In genomic region chr19:1446713-1447564, GRCh38 we compare ENCODE assay signal across 9 cellular contexts. TPM values are rescaled to one million over a fixed set of nuclear protein-coding genes. Genes with fewer than 3 reads are reported as not detected.
DNase-seq lines count a peak whose midpoint lies in the region; ATAC-seq and TF ChIP-seq lines count a peak whose summit lies in the region.
"Had no signal": no experiment of that assay in that cellular context is flagged by ENCODE, and none has a peak within 500 bp of the region (broad histone marks: within the 10 kb centered on the region; RNA-seq: fewer than 3 reads in every experiment).

No MANE protein-coding gene starts in this region.

- no peaks in the 10 kb centered on the region for H3K9me3 ChIP-seq in ectodermal cell (ENCODE audit: control insufficient read depth, low read length)
- H3K9me3 ChIP-seq in parathyroid adenoma (ENCODE audit: control insufficient read depth, low read length) = no peaks in the 10 kb centered on the region

- no peak overlapping the region for H3K27ac Mint-ChIP-seq in activated CD8-positive, alpha-beta T cell treated with anti-CD3 and anti-CD28 coated beads, Interleukin-2, amount 10 ng/mL, durations not matched to agents 7 days and 5 days
- H3K27ac Mint-ChIP-seq in activated CD8-positive, alpha-beta T cell treated with anti-CD3 and anti-CD28 coated beads for 36 hours = no peak overlapping the region

- no peak overlapping the region for H3K4me2 ChIP-seq in parathyroid adenoma (ENCODE audit: low read length)

- peaks cover 45% of the 10 kb centered on the region for H3K27me3 Mint-ChIP-seq in activated CD8-positive, alpha-beta T cell treated with anti-CD3 and anti-CD28 coated beads, Interleukin-2, amount 10 ng/mL, durations not matched to agents 7 days and 5 days (ENCODE audit: low read depth)
- peaks cover 43% of the 10 kb centered on the region for H3K27me3 Mint-ChIP-seq in activated CD8-positive, alpha-beta T cell treated with anti-CD3 and anti-CD28 coated beads for 36 hours

- ATAC-seq in activated CD8-positive, alpha-beta T cell treated with anti-CD3 and anti-CD28 coated beads, Interleukin-2, amount 10 ng/mL, durations not matched to agents 7 days and 5 days = no peak
- ATAC-seq in activated CD8-positive, alpha-beta T cell treated with anti-CD3 and anti-CD28 coated beads for 36 hours = no peak
- no peak for ATAC-seq in HG03280 (IDR thresholded peaks at IDR 0.05; ENCODE audit: unreplicated experiment)

- H3K4me3 ChIP-seq in ectodermal cell (ENCODE audit: insufficient read depth, low read depth, low read length) (peak overlapping the region; percentile 56), parathyroid adenoma (ENCODE audit: low read depth, low read length) (no peak overlapping the region)

- H3K27me3 ChIP-seq in ectodermal cell (ENCODE audit: control insufficient read depth, insufficient read depth, low read length, poor library complexity, severe bottlenecking) = peaks cover 74% of the 10 kb centered on the region
- peaks cover 11% of the 10 kb centered on the region for H3K27me3 ChIP-seq in parathyroid adenoma (ENCODE audit: control insufficient read depth, insufficient read depth, low read length)

- H3K27ac ChIP-seq in ectodermal cell (ENCODE audit: insufficient read depth, low read depth, low read length, poor library complexity, severe bottlenecking) = no peak overlapping the region
- H3K27ac ChIP-seq in parathyroid adenoma = no peak overlapping the region

- 6% methylated on average over 65 of the region's 65 CpGs for WGBS in ectodermal cell, 2 experiments

- no peaks in the 10 kb centered on the region for H3K79me2 ChIP-seq in parathyroid adenoma

- peaks cover 13% of the 10 kb centered on the region for H3K4me1 ChIP-seq in ectodermal cell (ENCODE audit: control insufficient read depth, insufficient read depth, low read length)
- H3K4me1 ChIP-seq in parathyroid adenoma = peaks cover 6% of the 10 kb centered on the region

- H3K9me3 Mint-ChIP-seq in activated CD8-positive, alpha-beta T cell treated with anti-CD3 and anti-CD28 coated beads, Interleukin-2, amount 10 ng/mL, durations not matched to agents 7 days and 5 days (ENCODE audit: insufficient read depth) = no peaks in the 10 kb centered on the region
- no peaks in the 10 kb centered on the region for H3K9me3 Mint-ChIP-seq in activated CD8-positive, alpha-beta T cell treated with anti-CD3 and anti-CD28 coated beads for 36 hours

- no peak for TF ChIP-seq EP300 in Ishikawa (IDR thresholded peaks at IDR 0.05; ENCODE audit: borderline replicate concordance)

- no peak for TF ChIP-seq CTCF in activated CD8-positive, alpha-beta T cell treated with anti-CD3 and anti-CD28 coated beads for 36 hours (IDR thresholded peaks at IDR 0.05)
- no peak for TF ChIP-seq CTCF in parathyroid adenoma (IDR thresholded peaks at IDR 0.05)

- intact Hi-C loops in activated CD8-positive, alpha-beta T cell treated with anti-CD3 and anti-CD28 coated beads for 36 hours (cut with micrococcal nuclease) = no loop called here

- H3K4me3 Mint-ChIP-seq in activated CD8-positive, alpha-beta T cell treated with anti-CD3 and anti-CD28 coated beads, Interleukin-2, amount 10 ng/mL, durations not matched to agents 7 days and 5 days = no peak overlapping the region
- no peak overlapping the region for H3K4me3 Mint-ChIP-seq in activated CD8-positive, alpha-beta T cell treated with anti-CD3 and anti-CD28 coated beads for 36 hours

- H2AFZ ChIP-seq in parathyroid adenoma = peak overlapping the region; percentile 38

- CTCF ChIA-PET in activated CD8-positive, alpha-beta T cell treated with anti-CD3 and anti-CD28 coated beads, Interleukin-2, amount 10 ng/mL, durations not matched to agents 7 days and 5 days (lab: Charles Lee) = no interaction called here
- CTCF ChIA-PET in activated CD8-positive, alpha-beta T cell treated with anti-CD3 and anti-CD28 coated beads for 36 hours (lab: Charles Lee) = interaction anchor here (1.0 to 1.2 kb wide), 3 partner anchors 9 to 16 kb away, joined by 3 read pairs; no protein-coding TSS in a partner anchor

- no peak for TF ChIP-seq RAD21 in Ishikawa (IDR thresholded peaks at IDR 0.05; ENCODE audit: low read depth)

- H3K4me1 Mint-ChIP-seq in activated CD8-positive, alpha-beta T cell treated with anti-CD3 and anti-CD28 coated beads, Interleukin-2, amount 10 ng/mL, durations not matched to agents 7 days and 5 days (ENCODE audit: low read depth) = peaks cover 34% of the 10 kb centered on the region
- peaks cover 21% of the 10 kb centered on the region for H3K4me1 Mint-ChIP-seq in activated CD8-positive, alpha-beta T cell treated with anti-CD3 and anti-CD28 coated beads for 36 hours (ENCODE audit: low read depth)

- H3K36me3 Mint-ChIP-seq in activated CD8-positive, alpha-beta T cell treated with anti-CD3 and anti-CD28 coated beads, Interleukin-2, amount 10 ng/mL, durations not matched to agents 7 days and 5 days (ENCODE audit: low read depth) = peaks cover 12% of the 10 kb centered on the region
- peaks cover 9% of the 10 kb centered on the region for H3K36me3 Mint-ChIP-seq in activated CD8-positive, alpha-beta T cell treated with anti-CD3 and anti-CD28 coated beads for 36 hours (ENCODE audit: low read depth)

- no peak overlapping the region for H3K9ac ChIP-seq in parathyroid adenoma

- H3K36me3 ChIP-seq in ectodermal cell (ENCODE audit: control insufficient read depth, insufficient read depth, low read length) (peaks cover 4% of the 10 kb centered on the region), parathyroid adenoma (ENCODE audit: control insufficient read depth, insufficient read depth, low read length) (no peaks in the 10 kb centered on the region)

- DNase-seq in activated CD8-positive, alpha-beta T cell treated with anti-CD3 and anti-CD28 coated beads, Interleukin-2, amount 10 ng/mL, durations not matched to agents 7 days and 5 days = peak; percentile 53
- no peak for DNase-seq in activated CD8-positive, alpha-beta T cell treated with anti-CD3 and anti-CD28 coated beads for 36 hours
- DNase-seq in stimulated activated CD4-positive, alpha-beta T cell treated with anti-CD3 and anti-CD28 coated beads, Interleukin-4, amount 100 ng/mL, for 4 hours = no peak
- DNase-seq in DMS153 (lab: John Stamatoyannopoulos, UW) = no peak
- DNase-seq: stimulated activated CD4-positive, alpha-beta T cell treated with anti-CD3 and anti-CD28 coated beads, Interleukin-15, amount 100 ng/mL, for 24 hours had no signal

- POLR2A ChIA-PET in activated CD8-positive, alpha-beta T cell treated with anti-CD3 and anti-CD28 coated beads, Interleukin-2, amount 10 ng/mL, durations not matched to agents 7 days and 5 days (lab: Charles Lee) = interaction anchor here (0.6 kb wide), 1 partner anchor 19 kb away, joined by 3 read pairs; no protein-coding TSS in a partner anchor
- POLR2A ChIA-PET in activated CD8-positive, alpha-beta T cell treated with anti-CD3 and anti-CD28 coated beads for 36 hours (lab: Charles Lee) = interaction anchor here (0.9 to 2.4 kb wide), 2 partner anchors 9 to 33 kb away, joined by 4 to 5 read pairs; no protein-coding TSS in a partner anchor

TF ChIP-seq in Ishikawa, 13 proteins besides CTCF, POLR2A, EP300 and RAD21 (continues in another document):
- TF ChIP-seq TAF1 (IDR thresholded peaks at IDR 0.05; ENCODE audit: low read depth) = no peak

RNA-seq across cellular contexts. Expression of gene APC2, which starts 3.0 kb away (rescaled TPM):
- not detected for total RNA-seq in activated CD8-positive, alpha-beta T cell treated with anti-CD3 and anti-CD28 coated beads, Interleukin-2, amount 10 ng/mL, durations not matched to agents 7 days and 5 days
- under 1 TPM; 0.07 to 0.29 TPM for total RNA-seq in activated CD8-positive, alpha-beta T cell treated with anti-CD3 and anti-CD28 coated beads for 36 hours
- polyA plus RNA-seq in ectodermal cell (2013, experiment 1 of 4) = 4.2 TPM
- polyA plus RNA-seq in ectodermal cell (2013, experiment 2 of 4) = 5.4 TPM
- polyA plus RNA-seq in ectodermal cell (2013, experiment 3 of 4) = 6.8 TPM
- polyA plus RNA-seq in ectodermal cell (2013, experiment 4 of 4) = 7.3 TPM

RNA-seq across cellular contexts. Expression of gene RPS15, which starts 8.7 kb away (rescaled TPM):
- 1,000 to 10,000 TPM; 1,384 TPM for total RNA-seq in activated CD8-positive, alpha-beta T cell treated with anti-CD3 and anti-CD28 coated beads, Interleukin-2, amount 10 ng/mL, durations not matched to agents 7 days and 5 days
- 1,000 to 10,000 TPM; 1,854 to 1,879 TPM for total RNA-seq in activated CD8-positive, alpha-beta T cell treated with anti-CD3 and anti-CD28 coated beads for 36 hours
- polyA plus RNA-seq in ectodermal cell (2013, experiment 1 of 4) = 2,057 TPM
- 2,044 TPM for polyA plus RNA-seq in ectodermal cell (2013, experiment 2 of 4)
- 2,363 TPM for polyA plus RNA-seq in ectodermal cell (2013, experiment 3 of 4)
- polyA plus RNA-seq in ectodermal cell (2013, experiment 4 of 4) = 2,339 TPM

RNA-seq across cellular contexts. Expression of gene C19orf25, which starts 32.1 kb away (rescaled TPM):
- total RNA-seq in activated CD8-positive, alpha-beta T cell treated with anti-CD3 and anti-CD28 coated beads, Interleukin-2, amount 10 ng/mL, durations not matched to agents 7 days and 5 days = 10 to 100 TPM; 33.3 to 38.2 TPM
- 10 to 100 TPM; 21.3 to 21.5 TPM for total RNA-seq in activated CD8-positive, alpha-beta T cell treated with anti-CD3 and anti-CD28 coated beads for 36 hours
- polyA plus RNA-seq in ectodermal cell (2013, experiment 1 of 4) = 44.9 TPM
- 44.0 TPM for polyA plus RNA-seq in ectodermal cell (2013, experiment 2 of 4)
- polyA plus RNA-seq in ectodermal cell (2013, experiment 3 of 4) = 33.2 TPM
- polyA plus RNA-seq in ectodermal cell (2013, experiment 4 of 4) = 34.1 TPM

RNA-seq across cellular contexts. Expression of gene DAZAP1, which starts 39.6 kb away (rescaled TPM):
- 100 to 1,000 TPM; 264 to 270 TPM for total RNA-seq in activated CD8-positive, alpha-beta T cell treated with anti-CD3 and anti-CD28 coated beads, Interleukin-2, amount 10 ng/mL, durations not matched to agents 7 days and 5 days
- 100 to 1,000 TPM; 263 to 283 TPM for total RNA-seq in activated CD8-positive, alpha-beta T cell treated with anti-CD3 and anti-CD28 coated beads for 36 hours
- 164 TPM for polyA plus RNA-seq in ectodermal cell (2013, experiment 1 of 4)
- 161 TPM for polyA plus RNA-seq in ectodermal cell (2013, experiment 2 of 4)
- 111 TPM for polyA plus RNA-seq in ectodermal cell (2013, experiment 3 of 4)
- 116 TPM for polyA plus RNA-seq in ectodermal cell (2013, experiment 4 of 4)

RNA-seq across cellular contexts. Expression of gene PCSK4, which starts 43.2 kb away (rescaled TPM):
- 1 to 10 TPM; 3.4 to 4.1 TPM for total RNA-seq in activated CD8-positive, alpha-beta T cell treated with anti-CD3 and anti-CD28 coated beads, Interleukin-2, amount 10 ng/mL, durations not matched to agents 7 days and 5 days
- total RNA-seq in activated CD8-positive, alpha-beta T cell treated with anti-CD3 and anti-CD28 coated beads for 36 hours = 1 to 10 TPM; 4.4 to 4.7 TPM
- 6.6 TPM for polyA plus RNA-seq in ectodermal cell (2013, experiment 1 of 4)
- 7.1 TPM for polyA plus RNA-seq in ectodermal cell (2013, experiment 2 of 4)
- 8.8 TPM for polyA plus RNA-seq in ectodermal cell (2013, experiment 3 of 4)
- 10.1 TPM for polyA plus RNA-seq in ectodermal cell (2013, experiment 4 of 4)
